32 cellular contexts compared by ENCODE assay signal in genomic region chr1:61163794-61164193, GRCh38.
DNase-seq lines count a peak whose midpoint lies in the region; ATAC-seq, FAIRE-seq and TF ChIP-seq lines count a peak whose summit lies in the region.
"Had no signal": no experiment of that assay in that cellular context is flagged by ENCODE, and none has a peak within 500 bp of the region (broad histone marks: within the 10 kb centered on the region; RNA-seq: fewer than 3 reads in every experiment).

No MANE protein-coding gene starts in this region.

- H3K36me3 ChIP-seq in left ventricle myocardium inferior (no peaks in the 10 kb centered on the region), right atrium auricular region (no peaks in the 10 kb centered on the region), K562 (ENCODE audit: control insufficient read depth, insufficient read depth, low read length) (peaks cover 21% of the 10 kb centered on the region), aorta (ENCODE audit: control insufficient read depth in 1 of 2, insufficient read depth in 2 of 2, low read length in 1 of 2) (no peaks in the 10 kb centered on the region)
- H3K36me3 ChIP-seq: BE2C, left lung had no signal

- no peak overlapping the region for H2AFZ ChIP-seq in K562 (ENCODE audit: low read depth, low read length)

- H3K4me2 ChIP-seq in K562 (ENCODE audit: insufficient read depth, low read length) = no peak overlapping the region

- H3K27me3 ChIP-seq in left ventricle myocardium inferior (ENCODE audit: low read depth) = no peaks in the 10 kb centered on the region
- H3K27me3 ChIP-seq in right atrium auricular region = no peaks in the 10 kb centered on the region
- no peaks in the 10 kb centered on the region for H3K27me3 ChIP-seq in K562 (ENCODE audit: control insufficient read depth in 2 of 2, insufficient read depth in 2 of 2, low read length in 2 of 2)
- no peaks in the 10 kb centered on the region for H3K27me3 ChIP-seq in aorta (ENCODE audit: control insufficient read depth in 1 of 2, insufficient read depth in 2 of 2, low read length in 1 of 2)
- H3K27me3 ChIP-seq: BE2C, left lung had no signal

- TF ChIP-seq RAD21 in K562 (CRISPR knock-in tag; conservative IDR thresholded peaks at IDR 0.05 in 1 of 2, IDR thresholded peaks at IDR 0.05 in 1 of 2) = no peak

- TF ChIP-seq EP300 in K562 (IDR thresholded peaks at IDR 0.05; ENCODE audit: low read length) = no peak

- no peak for ATAC-seq in K562
- peak; percentile 37 for ATAC-seq in aorta (ENCODE audit: low FRiP score)
- ATAC-seq: CD8-positive, alpha-beta T cell; HCT116; left lung; Panc1; T-cell had no signal

- H3K9me3 ChIP-seq in left ventricle myocardium inferior (replicated peaks) (no peaks in the 10 kb centered on the region), right atrium auricular region (no peaks in the 10 kb centered on the region), K562 (replicated peaks; ENCODE audit: control insufficient read depth, insufficient read depth, low read depth, low read length) (no peaks in the 10 kb centered on the region), aorta (ENCODE audit: control insufficient read depth, low read length) (no peaks in the 10 kb centered on the region)
- H3K9me3 ChIP-seq: BE2C, left lung had no signal

- DNase-seq in left ventricle myocardium inferior (no peak), right atrium auricular region (ENCODE audit: low spot score) (no peak), K562 (ENCODE audit: extremely low read depth in 1 of 4, low spot score in 3 of 4) (no peak), fibroblast of the aortic adventitia (ENCODE audit: low read depth) (peak; percentile 57), aorta (no peak), D341Med (ENCODE audit: low spot score) (no peak), SIG-M5 (lab: John Stamatoyannopoulos, UW) (no peak)
- no peak for DNase-seq in activated naive CD4-positive, alpha-beta T cell treated with anti-CD3 and anti-CD28 coated beads, Interleukin-2, amount 50 U/mL, for 16 hours
- DNase-seq: activated CD4-positive, alpha-beta T cell treated with anti-CD3 and anti-CD28 coated beads for 48 hours; activated effector memory CD4-positive, alpha-beta T cell treated with anti-CD3 and anti-CD28 coated beads, Interleukin-2, amount 50 U/mL, for 16 hours; activated naive CD8-positive, alpha-beta T cell treated with anti-CD3 and anti-CD28 coated beads for 36 hours; activated T-cell treated with anti-CD3 and anti-CD28 coated beads, Interleukin-2, amount 50 U/mL, for 24 hours; BE2C; CD8-positive, alpha-beta T cell; DMS 273 treated with DMSO at 0.1 percent for 48 hours; glutamatergic neuron; left lung; mesendoderm; NCI-H1048; NCI-H748 treated with DMSO at 0.1 percent for 48 hours; posterior cingulate gyrus; right cardiac atrium; SHP77 treated with DMSO at 0.1 percent for 48 hours; stimulated activated CD4-positive, alpha-beta T cell treated with anti-CD3 and anti-CD28 coated beads, Interleukin-1b, Interleukin-23, amount 100 ng/mL, for 48 hours; stimulated activated naive CD4-positive, alpha-beta T cell treated with Interleukin-2 at 50 U/mL for 16 hours; T-cell had no signal

- TF ChIP-seq CTCF in left ventricle myocardium inferior (IDR thresholded peaks at IDR 0.05; ENCODE audit: borderline replicate concordance) (no peak), right atrium auricular region (IDR thresholded peaks at IDR 0.05) (no peak), K562 (IDR thresholded peaks at IDR 0.05 in 2 of 3, conservative IDR thresholded peaks at IDR 0.05 in 1 of 3; ENCODE audit: insufficient read depth in 2 of 3, low read depth in 1 of 3, low read length in 3 of 3) (no peak), fibroblast of the aortic adventitia (IDR thresholded peaks at IDR 0.05; ENCODE audit: insufficient read depth, low read length) (no peak)

- H3K4me3 ChIP-seq in left ventricle myocardium inferior (no peak overlapping the region), right atrium auricular region (no peak overlapping the region), K562 (no peak overlapping the region), fibroblast of the aortic adventitia (ENCODE audit: low read depth, low read length) (no peak overlapping the region), aorta (ENCODE audit: low read length in 2 of 2) (no peak overlapping the region)
- H3K4me3 ChIP-seq: left lung had no signal

- peak overlapping the region; percentile 23 for H3K27ac ChIP-seq in left ventricle myocardium inferior (replicated peaks)
- H3K27ac ChIP-seq in right atrium auricular region = peak overlapping the region in 1 of 2 donors; percentile 1
- H3K27ac ChIP-seq in K562 (ENCODE audit: extremely low read depth, low read depth, low read length) = peak overlapping the region; percentile 57; the same call in 2 of the 3 replicates
- peak overlapping the region in 1 of 2 donors; percentile 86 for H3K27ac ChIP-seq in aorta (ENCODE audit: low read depth in 1 of 2, low read length in 2 of 2)
- H3K27ac ChIP-seq: left lung had no signal

- no TSS peak for BruUV-seq in K562 (replicated peaks; lab: Mats Ljungman, UMichigan)

- H3K9me1 ChIP-seq in K562 (ENCODE audit: control insufficient read depth, insufficient read depth, low read length) = no peaks in the 10 kb centered on the region

- H3K4me1 ChIP-seq in left ventricle myocardium inferior = peaks cover 63% of the 10 kb centered on the region
- H3K4me1 ChIP-seq in right atrium auricular region = peaks cover 0 to 44% of the 10 kb centered on the region in 2 donors
- H3K4me1 ChIP-seq in K562 (replicated peaks in 1 of 2; ENCODE audit: control insufficient read depth in 2 of 2, insufficient read depth in 2 of 2, low read length in 2 of 2) = peaks cover 0 to 33% of the 10 kb centered on the region in 2 experiments; a peak in 4 of 5 replicates
- H3K4me1 ChIP-seq in aorta (ENCODE audit: control insufficient read depth in 1 of 2, insufficient read depth in 2 of 2, low read length in 2 of 2) = peaks cover 0 to 5% of the 10 kb centered on the region in 2 donors
- H3K4me1 ChIP-seq: BE2C, left lung had no signal

- POLR2A ChIA-PET in K562 (lab: Yijun Ruan, JAX) = interaction anchor here (1.2 to 3.9 kb wide), 2 partner anchors 11 to 17 kb away, joined by 3 to 14 read pairs; no protein-coding TSS in a partner anchor

- intact Hi-C loops in left ventricle myocardium inferior (cut with micrococcal nuclease) (no loop called here), K562 (cut with micrococcal nuclease) (no loop called here), aorta (cut with DNase I) (no loop called here)

- no peak for FAIRE-seq in K562 (lab: Jason Lieb, UNC)
- FAIRE-seq: endothelial cell of umbilical vein, GM12892, islet of Langerhans, urothelium cell line had no signal

- TF ChIP-seq POLR2A in K562 (conservative IDR thresholded peaks at IDR 0.05) = no peak

- H3K79me2 ChIP-seq in K562 (ENCODE audit: control insufficient read depth, insufficient read depth, low read length) = peaks cover 69% of the 10 kb centered on the region

- peak overlapping the region in 1 of 2 experiments; percentile 21; a peak in 1 of 4 replicates for H3K9ac ChIP-seq in K562 (ENCODE audit: insufficient read depth in 1 of 2, low read depth in 2 of 2, low read length in 2 of 2)

- in situ Hi-C loops in K562 (cut with MboI) = no loop called here

- CTCF ChIA-PET in K562 (lab: Yijun Ruan, JAX; ENCODE audit: low intra/inter-chr PET ratio) = no interaction called here

- H4K20me1 ChIP-seq in K562 (replicated peaks; ENCODE audit: control insufficient read depth, insufficient read depth, low read length) = no peaks in the 10 kb centered on the region

TF ChIP-seq in K562, 482 proteins besides CTCF, POLR2A, EP300 and RAD21:
- TF ChIP-seq ZNF280A (IDR thresholded peaks at IDR 0.05; ENCODE audit: low read depth, partially characterized antibody) = no peak
- TF ChIP-seq NFATC3 (IDR thresholded peaks at IDR 0.05) = no peak
- TF ChIP-seq KLF16 (IDR thresholded peaks at IDR 0.05) = no peak
- no peak for TF ChIP-seq BCOR (IDR thresholded peaks at IDR 0.05)
